In genomic region chr7:608954-609711, GRCh38 we compare ENCODE assay signal across 20 cellular contexts.
DNase-seq lines count a peak whose midpoint lies in the region; ATAC-seq and TF ChIP-seq lines count a peak whose summit lies in the region.
"Had no signal": no experiment of that assay in that cellular context is flagged by ENCODE, and none has a peak within 500 bp of the region (broad histone marks: within the 10 kb centered on the region; RNA-seq: fewer than 3 reads in every experiment).

No MANE protein-coding gene starts in this region.

- H3K4me3 Mint-ChIP-seq in T-cell, result peak overlapping the region in 1 of 3 donors; percentile 57
- peak overlapping the region; percentile 64 for H3K4me3 Mint-ChIP-seq in stimulated activated effector memory CD8-positive, alpha-beta T cell treated with anti-CD3 and anti-CD28 coated beads, Interleukin-12 subunit alpha, Interleukin-12 subunit beta, amount 100 ng/mL, for 72 hours
- H3K4me3 Mint-ChIP-seq: activated B cell treated with CpG ODN at 0.5 μM for 24 hours; T-helper 1 cell treated with Interleukin-12 subunit alpha and Interleukin-12 subunit beta and Interleukin-4 antibody, amounts not matched to agents 30 μg/mL and 1 μg/mL, for 36 hours had no signal

- H3K36me3 Mint-ChIP-seq in T-cell, result peaks cover 19% of the 10 kb centered on the region
- peaks cover 51% of the 10 kb centered on the region for H3K36me3 Mint-ChIP-seq in stimulated activated effector memory CD8-positive, alpha-beta T cell treated with anti-CD3 and anti-CD28 coated beads, Interleukin-12 subunit alpha, Interleukin-12 subunit beta, amount 100 ng/mL, for 72 hours

- no peak for TF ChIP-seq CTCF in coronary artery (IDR thresholded peaks at IDR 0.05)

- ATAC-seq in T-cell (replicated peaks in 1 of 4), result no peak
- ATAC-seq in stimulated activated effector memory CD8-positive, alpha-beta T cell treated with anti-CD3 and anti-CD28 coated beads, Interleukin-12 subunit alpha, Interleukin-12 subunit beta, amount 100 ng/mL, for 72 hours, result no peak
- ATAC-seq: HepG2, right lobe of liver had no signal

- H3K4me1 Mint-ChIP-seq in T-cell, result peaks cover 63 to 73% (median 69%) of the 10 kb centered on the region in 3 donors
- peaks cover 70% of the 10 kb centered on the region for H3K4me1 Mint-ChIP-seq in stimulated activated effector memory CD8-positive, alpha-beta T cell treated with anti-CD3 and anti-CD28 coated beads, Interleukin-12 subunit alpha, Interleukin-12 subunit beta, amount 100 ng/mL, for 72 hours

- H3K27ac Mint-ChIP-seq in T-cell, result peak overlapping the region; percentile 49 to 72
- H3K27ac Mint-ChIP-seq in stimulated activated effector memory CD8-positive, alpha-beta T cell treated with anti-CD3 and anti-CD28 coated beads, Interleukin-12 subunit alpha, Interleukin-12 subunit beta, amount 100 ng/mL, for 72 hours, result peak overlapping the region; percentile 82
- H3K27ac Mint-ChIP-seq: activated B cell treated with CpG ODN at 0.5 μM for 24 hours had no signal

- peak overlapping the region; percentile 58 to 75 for H3K27ac ChIP-seq in coronary artery
- H3K27ac ChIP-seq: C4-2B had no signal

- CTCF ChIA-PET in T-cell (lab: Charles Lee), result no interaction called here

- POLR2A ChIA-PET in T-cell (lab: Charles Lee), result no interaction called here

- H3K27me3 Mint-ChIP-seq in T-cell, result no peaks in the 10 kb centered on the region
- H3K27me3 Mint-ChIP-seq: activated B cell treated with CpG ODN at 0.5 μM for 24 hours had no signal

- peaks cover 0 to 4% (median 0%) of the 10 kb centered on the region in 3 donors for H3K9me3 Mint-ChIP-seq in T-cell
- H3K9me3 Mint-ChIP-seq in stimulated activated effector memory CD8-positive, alpha-beta T cell treated with anti-CD3 and anti-CD28 coated beads, Interleukin-12 subunit alpha, Interleukin-12 subunit beta, amount 100 ng/mL, for 72 hours, result peaks cover 3% of the 10 kb centered on the region

- DNase-seq in activated CD4-positive, alpha-beta T cell treated with anti-CD3 and anti-CD28 coated beads for 48 hours, result peak; percentile 33
- no peak for DNase-seq in activated CD4-positive, alpha-beta T cell treated with anti-CD3 and anti-CD28 coated beads, Interleukin-2, amount 50 U/mL, for 4 hours
- DNase-seq in T-cell (no peak), coronary artery (ENCODE audit: low spot score) (peak; percentile 57), cerebellum (ENCODE audit: low spot score) (no peak), superior temporal gyrus (ENCODE audit: extremely low spot score) (no peak), MV-4-11 (lab: John Stamatoyannopoulos, UW) (no peak)
- DNase-seq in stimulated activated effector memory CD8-positive, alpha-beta T cell treated with anti-CD3 and anti-CD28 coated beads, Interleukin-12 subunit alpha, Interleukin-12 subunit beta, amount 100 ng/mL, for 72 hours (ENCODE audit: low spot score in 2 of 2), result no peak
- DNase-seq: activated B cell treated with CpG ODN at 0.5 μM for 24 hours, MM.1S, NCI-H2081 treated with DMSO at 0.1 percent for 48 hours, NCI-H524, SHP77 treated with DMSO at 0.1 percent for 48 hours, transverse colon had no signal

- H3K4me3 ChIP-seq in coronary artery, result no peak overlapping the region
- H3K4me3 ChIP-seq: dorsolateral prefrontal cortex, esophagus muscularis mucosa, right lobe of liver, transverse colon had no signal

Comparison
In these comparisons a context has a peak if more than half of its experiments do, and no peak if none do; other contexts are left out.
1. DNase-seq: peak in activated CD4-positive, alpha-beta T cell treated with anti-CD3 and anti-CD28 coated beads for 48 hours (single experiment) and coronary artery (single experiment); none in activated CD4-positive, alpha-beta T cell treated with anti-CD3 and anti-CD28 coated beads, Interleukin-2, amount 50 U/mL, for 4 hours (0 of 2), T-cell (0 of 34), stimulated activated effector memory CD8-positive, alpha-beta T cell treated with anti-CD3 and anti-CD28 coated beads, Interleukin-12 subunit alpha, Interleukin-12 subunit beta, amount 100 ng/mL, for 72 hours (0 of 2), cerebellum (single experiment), superior temporal gyrus (single experiment) and MV-4-11 (single experiment).